Comparison of ENCODE assay signal across 6 cellular contexts in genomic region chr1:13564073-13564472, GRCh38. TPM values are rescaled to one million over a fixed set of nuclear protein-coding genes. Genes with fewer than 3 reads are reported as not detected.
"Had no signal": no experiment of that assay in that cellular context is flagged by ENCODE, and none has a peak within 500 bp of the region (broad histone marks: within the 10 kb centered on the region; RNA-seq: fewer than 3 reads in every experiment).

No MANE protein-coding gene starts in this region.

- H3K9me3 Mint-ChIP-seq: GM23338, H9 had no signal

- H3K4me3 ChIP-seq: GM23338, K562 had no signal

- ATAC-seq: GM23338, K562 had no signal

- H3K4me3 Mint-ChIP-seq: GM23338, H9 had no signal

- H3K27ac Mint-ChIP-seq: GM23338, H9 had no signal

- H3K4me1 Mint-ChIP-seq: GM23338, H9 had no signal

- DNase-seq: H9, HCEC 1CT, IMR-90 had no signal

RNA-seq across cellular contexts. Expression of gene PDPN, which starts 19.6 kb away (rescaled TPM):
- total RNA-seq: HT-29, IMR-90 had no signal
- polyA plus RNA-seq: K562 had no signal

RNA-seq across cellular contexts. Expression of gene LRRC38, which starts 50.3 kb away (rescaled TPM):
- total RNA-seq: HT-29, IMR-90, K562 had no signal
- polyA plus RNA-seq: GM23338, IMR-90, K562 had no signal
